ENCODE assay signal across 1 cellular context in the genomic region with DNA sequence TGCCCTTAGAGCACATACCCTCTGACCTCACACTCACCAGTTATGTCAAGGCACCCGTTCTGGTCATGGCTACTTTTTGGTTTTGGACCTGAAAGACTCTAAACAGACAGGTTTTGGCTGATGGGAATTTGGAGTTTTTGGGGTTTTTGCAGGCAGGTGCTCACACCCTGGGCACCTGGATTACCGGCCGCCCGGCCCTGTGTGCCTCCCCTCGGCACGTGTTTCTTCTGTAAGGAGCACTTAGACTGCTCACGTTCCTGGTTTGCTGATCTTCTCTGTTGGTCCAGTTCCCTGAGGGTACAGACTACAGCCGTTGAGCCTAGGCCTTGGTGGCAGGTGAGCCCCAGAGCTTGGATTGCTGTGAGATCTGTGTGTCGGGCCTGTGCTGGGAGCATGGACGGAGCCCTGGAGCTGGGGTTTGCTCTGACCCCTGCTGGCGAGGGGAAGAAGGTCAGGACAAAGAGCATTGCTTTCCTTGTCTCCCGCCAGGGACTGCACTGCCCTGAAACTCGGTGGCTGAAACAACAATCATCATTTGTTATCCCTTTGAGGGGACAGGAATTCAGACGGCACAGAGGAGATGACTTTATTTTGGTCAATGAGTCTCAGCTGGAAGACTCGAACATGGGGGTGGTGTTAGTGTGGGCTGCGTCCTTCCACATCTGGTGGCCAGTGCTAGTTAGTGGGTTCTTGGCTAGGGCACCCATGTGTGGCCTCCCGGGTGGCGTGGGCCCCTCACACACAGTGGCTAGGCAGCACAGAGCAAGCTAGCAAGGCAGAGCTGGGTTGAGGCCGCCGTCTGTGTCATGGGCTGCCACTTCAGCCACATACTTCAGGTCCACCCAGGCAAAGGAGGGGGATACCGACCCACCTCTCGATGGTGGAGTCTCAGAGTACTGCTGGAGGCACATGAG.
TF ChIP-seq lines count a peak whose summit lies in the region.

No MANE protein-coding gene starts in this region.

TF ChIP-seq in K562, 482 proteins besides CTCF, POLR2A, EP300 and RAD21 (continued from another document and continues in another):
- TF ChIP-seq, protein P1, sequence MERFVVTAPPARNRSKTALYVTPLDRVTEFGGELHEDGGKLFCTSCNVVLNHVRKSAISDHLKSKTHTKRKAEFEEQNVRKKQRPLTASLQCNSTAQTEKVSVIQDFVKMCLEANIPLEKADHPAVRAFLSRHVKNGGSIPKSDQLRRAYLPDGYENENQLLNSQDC (CRISPR knock-in tag; IDR thresholded peaks at IDR 0.05) = no peak
- TF ChIP-seq, protein P2, sequence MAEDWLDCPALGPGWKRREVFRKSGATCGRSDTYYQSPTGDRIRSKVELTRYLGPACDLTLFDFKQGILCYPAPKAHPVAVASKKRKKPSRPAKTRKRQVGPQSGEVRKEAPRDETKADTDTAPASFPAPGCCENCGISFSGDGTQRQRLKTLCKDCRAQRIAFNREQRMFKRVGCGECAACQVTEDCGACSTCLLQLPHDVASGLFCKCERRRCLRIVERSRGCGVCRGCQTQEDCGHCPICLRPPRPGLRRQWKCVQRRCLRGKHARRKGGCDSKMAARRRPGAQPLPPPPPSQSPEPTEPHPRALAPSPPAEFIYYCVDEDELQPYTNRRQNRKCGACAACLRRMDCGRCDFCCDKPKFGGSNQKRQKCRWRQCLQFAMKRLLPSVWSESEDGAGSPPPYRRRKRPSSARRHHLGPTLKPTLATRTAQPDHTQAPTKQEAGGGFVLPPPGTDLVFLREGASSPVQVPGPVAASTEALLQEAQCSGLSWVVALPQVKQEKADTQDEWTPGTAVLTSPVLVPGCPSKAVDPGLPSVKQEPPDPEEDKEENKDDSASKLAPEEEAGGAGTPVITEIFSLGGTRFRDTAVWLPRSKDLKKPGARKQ (CRISPR knock-in tag; IDR thresholded peaks at IDR 0.05) = 0 out of 2 replicates have a peak, but pooled peaks have one; percentile 18
- TF ChIP-seq, protein P3, sequence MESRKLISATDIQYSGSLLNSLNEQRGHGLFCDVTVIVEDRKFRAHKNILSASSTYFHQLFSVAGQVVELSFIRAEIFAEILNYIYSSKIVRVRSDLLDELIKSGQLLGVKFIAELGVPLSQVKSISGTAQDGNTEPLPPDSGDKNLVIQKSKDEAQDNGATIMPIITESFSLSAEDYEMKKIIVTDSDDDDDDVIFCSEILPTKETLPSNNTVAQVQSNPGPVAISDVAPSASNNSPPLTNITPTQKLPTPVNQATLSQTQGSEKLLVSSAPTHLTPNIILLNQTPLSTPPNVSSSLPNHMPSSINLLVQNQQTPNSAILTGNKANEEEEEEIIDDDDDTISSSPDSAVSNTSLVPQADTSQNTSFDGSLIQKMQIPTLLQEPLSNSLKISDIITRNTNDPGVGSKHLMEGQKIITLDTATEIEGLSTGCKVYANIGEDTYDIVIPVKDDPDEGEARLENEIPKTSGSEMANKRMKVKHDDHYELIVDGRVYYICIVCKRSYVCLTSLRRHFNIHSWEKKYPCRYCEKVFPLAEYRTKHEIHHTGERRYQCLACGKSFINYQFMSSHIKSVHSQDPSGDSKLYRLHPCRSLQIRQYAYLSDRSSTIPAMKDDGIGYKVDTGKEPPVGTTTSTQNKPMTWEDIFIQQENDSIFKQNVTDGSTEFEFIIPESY (CRISPR knock-in tag; IDR thresholded peaks at IDR 0.05) = peak; percentile 73; the same call in 1 of the 2 replicates
- TF ChIP-seq NCOA6 (IDR thresholded peaks at IDR 0.05) (no peak), HDAC2 (IDR thresholded peaks at IDR 0.05) (no peak), DMBX1 (CRISPR knock-in tag; IDR thresholded peaks at IDR 0.05; ENCODE audit: borderline replicate concordance) (no peak), MAZ (CRISPR knock-in tag; conservative IDR thresholded peaks at IDR 0.05 in 1 of 2, IDR thresholded peaks at IDR 0.05 in 1 of 2) (0 out of 4 replicates have a peak, but pooled peaks of 1 of the 2 experiments have one; percentile 29), YY1 (IDR thresholded peaks at IDR 0.05; ENCODE audit: borderline replicate concordance in 1 of 3, control insufficient read depth in 1 of 3, extremely low read depth in 1 of 3, insufficient read depth in 3 of 3, insufficient read length in 1 of 3, insufficient replicate concordance in 2 of 3, low read depth in 1 of 3, low read length in 2 of 3) (peak in 1 of 3 experiments; percentile 36), JUND (IDR thresholded peaks at IDR 0.05; ENCODE audit: borderline replicate concordance, low read depth, low read length) (0 out of 2 replicates have a peak, but pooled peaks have one; percentile 27), JUND (tag; IDR thresholded peaks at IDR 0.05; ENCODE audit: borderline replicate concordance, low read depth, low read length) (no peak), ZBED1 (IDR thresholded peaks at IDR 0.05) (no peak), JUN (IDR thresholded peaks at IDR 0.05; ENCODE audit: borderline replicate concordance, low read depth, low read length) (no peak), JUN (CRISPR knock-in tag; IDR thresholded peaks at IDR 0.05; ENCODE audit: borderline replicate concordance) (no peak), CCAR2 (IDR thresholded peaks at IDR 0.05; ENCODE audit: low read depth, low read length) (no peak), STAG1 (CRISPR knock-in tag; IDR thresholded peaks at IDR 0.05; ENCODE audit: borderline replicate concordance) (peak; percentile 7; the same call in 1 of the 2 replicates), HDAC6 (IDR thresholded peaks at IDR 0.05; ENCODE audit: low read depth, low read length) (no peak), CBX3 (IDR thresholded peaks at IDR 0.05; ENCODE audit: borderline replicate concordance in 1 of 2, low read length in 2 of 2) (peak in 1 of 2 experiments; percentile 20; a peak in 1 of 3 replicates), SMC3 (conservative IDR thresholded peaks at IDR 0.05; ENCODE audit: insufficient read depth, low read depth, low read length) (peak; percentile 56; the same call in 1 of the 2 replicates), ZNF232 (CRISPR knock-in tag; IDR thresholded peaks at IDR 0.05) (no peak), KLF13 (tag; IDR thresholded peaks at IDR 0.05; ENCODE audit: borderline replicate concordance, low read depth) (no peak), FOXK2 (conservative IDR thresholded peaks at IDR 0.05 in 1 of 2, IDR thresholded peaks at IDR 0.05 in 1 of 2; ENCODE audit: low read depth in 2 of 2) (no peak), L3MBTL2 (IDR thresholded peaks at IDR 0.05) (no peak), FOXA1 (IDR thresholded peaks at IDR 0.05; ENCODE audit: borderline replicate concordance) (no peak), RCOR1 (IDR thresholded peaks at IDR 0.05; ENCODE audit: borderline replicate concordance in 1 of 2, low read depth in 2 of 2, low read length in 2 of 2) (0 out of 4 replicates have a peak, but pooled peaks of 1 of the 2 experiments have one; percentile 29), ZFP30 (CRISPR knock-in tag; IDR thresholded peaks at IDR 0.05; ENCODE audit: borderline replicate concordance) (no peak)
- TF ChIP-seq, protein P4, sequence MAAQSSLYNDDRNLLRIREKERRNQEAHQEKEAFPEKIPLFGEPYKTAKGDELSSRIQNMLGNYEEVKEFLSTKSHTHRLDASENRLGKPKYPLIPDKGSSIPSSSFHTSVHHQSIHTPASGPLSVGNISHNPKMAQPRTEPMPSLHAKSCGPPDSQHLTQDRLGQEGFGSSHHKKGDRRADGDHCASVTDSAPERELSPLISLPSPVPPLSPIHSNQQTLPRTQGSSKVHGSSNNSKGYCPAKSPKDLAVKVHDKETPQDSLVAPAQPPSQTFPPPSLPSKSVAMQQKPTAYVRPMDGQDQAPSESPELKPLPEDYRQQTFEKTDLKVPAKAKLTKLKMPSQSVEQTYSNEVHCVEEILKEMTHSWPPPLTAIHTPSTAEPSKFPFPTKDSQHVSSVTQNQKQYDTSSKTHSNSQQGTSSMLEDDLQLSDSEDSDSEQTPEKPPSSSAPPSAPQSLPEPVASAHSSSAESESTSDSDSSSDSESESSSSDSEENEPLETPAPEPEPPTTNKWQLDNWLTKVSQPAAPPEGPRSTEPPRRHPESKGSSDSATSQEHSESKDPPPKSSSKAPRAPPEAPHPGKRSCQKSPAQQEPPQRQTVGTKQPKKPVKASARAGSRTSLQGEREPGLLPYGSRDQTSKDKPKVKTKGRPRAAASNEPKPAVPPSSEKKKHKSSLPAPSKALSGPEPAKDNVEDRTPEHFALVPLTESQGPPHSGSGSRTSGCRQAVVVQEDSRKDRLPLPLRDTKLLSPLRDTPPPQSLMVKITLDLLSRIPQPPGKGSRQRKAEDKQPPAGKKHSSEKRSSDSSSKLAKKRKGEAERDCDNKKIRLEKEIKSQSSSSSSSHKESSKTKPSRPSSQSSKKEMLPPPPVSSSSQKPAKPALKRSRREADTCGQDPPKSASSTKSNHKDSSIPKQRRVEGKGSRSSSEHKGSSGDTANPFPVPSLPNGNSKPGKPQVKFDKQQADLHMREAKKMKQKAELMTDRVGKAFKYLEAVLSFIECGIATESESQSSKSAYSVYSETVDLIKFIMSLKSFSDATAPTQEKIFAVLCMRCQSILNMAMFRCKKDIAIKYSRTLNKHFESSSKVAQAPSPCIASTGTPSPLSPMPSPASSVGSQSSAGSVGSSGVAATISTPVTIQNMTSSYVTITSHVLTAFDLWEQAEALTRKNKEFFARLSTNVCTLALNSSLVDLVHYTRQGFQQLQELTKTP (IDR thresholded peaks at IDR 0.05; ENCODE audit: low read depth in 1 of 2, partially characterized antibody in 2 of 2) = no peak
- TF ChIP-seq, protein P5, sequence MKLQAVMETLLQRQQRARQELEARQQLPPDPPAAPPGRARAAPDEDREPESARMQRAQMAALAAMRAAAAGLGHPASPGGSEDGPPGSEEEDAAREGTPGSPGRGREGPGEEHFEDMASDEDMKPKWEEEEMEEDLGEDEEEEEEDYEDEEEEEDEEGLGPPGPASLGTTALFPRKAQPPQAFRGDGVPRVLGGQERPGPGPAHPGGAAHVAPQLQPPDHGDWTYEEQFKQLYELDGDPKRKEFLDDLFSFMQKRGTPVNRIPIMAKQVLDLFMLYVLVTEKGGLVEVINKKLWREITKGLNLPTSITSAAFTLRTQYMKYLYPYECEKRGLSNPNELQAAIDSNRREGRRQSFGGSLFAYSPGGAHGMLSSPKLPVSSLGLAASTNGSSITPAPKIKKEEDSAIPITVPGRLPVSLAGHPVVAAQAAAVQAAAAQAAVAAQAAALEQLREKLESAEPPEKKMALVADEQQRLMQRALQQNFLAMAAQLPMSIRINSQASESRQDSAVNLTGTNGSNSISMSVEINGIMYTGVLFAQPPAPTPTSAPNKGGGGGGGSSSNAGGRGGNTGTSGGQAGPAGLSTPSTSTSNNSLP (IDR thresholded peaks at IDR 0.05; ENCODE audit: borderline replicate concordance, low read depth, low read length) = no peak
- TF ChIP-seq, protein P6, sequence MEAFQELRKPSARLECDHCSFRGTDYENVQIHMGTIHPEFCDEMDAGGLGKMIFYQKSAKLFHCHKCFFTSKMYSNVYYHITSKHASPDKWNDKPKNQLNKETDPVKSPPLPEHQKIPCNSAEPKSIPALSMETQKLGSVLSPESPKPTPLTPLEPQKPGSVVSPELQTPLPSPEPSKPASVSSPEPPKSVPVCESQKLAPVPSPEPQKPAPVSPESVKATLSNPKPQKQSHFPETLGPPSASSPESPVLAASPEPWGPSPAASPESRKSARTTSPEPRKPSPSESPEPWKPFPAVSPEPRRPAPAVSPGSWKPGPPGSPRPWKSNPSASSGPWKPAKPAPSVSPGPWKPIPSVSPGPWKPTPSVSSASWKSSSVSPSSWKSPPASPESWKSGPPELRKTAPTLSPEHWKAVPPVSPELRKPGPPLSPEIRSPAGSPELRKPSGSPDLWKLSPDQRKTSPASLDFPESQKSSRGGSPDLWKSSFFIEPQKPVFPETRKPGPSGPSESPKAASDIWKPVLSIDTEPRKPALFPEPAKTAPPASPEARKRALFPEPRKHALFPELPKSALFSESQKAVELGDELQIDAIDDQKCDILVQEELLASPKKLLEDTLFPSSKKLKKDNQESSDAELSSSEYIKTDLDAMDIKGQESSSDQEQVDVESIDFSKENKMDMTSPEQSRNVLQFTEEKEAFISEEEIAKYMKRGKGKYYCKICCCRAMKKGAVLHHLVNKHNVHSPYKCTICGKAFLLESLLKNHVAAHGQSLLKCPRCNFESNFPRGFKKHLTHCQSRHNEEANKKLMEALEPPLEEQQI (IDR thresholded peaks at IDR 0.05) = no peak
- TF ChIP-seq, protein P7, sequence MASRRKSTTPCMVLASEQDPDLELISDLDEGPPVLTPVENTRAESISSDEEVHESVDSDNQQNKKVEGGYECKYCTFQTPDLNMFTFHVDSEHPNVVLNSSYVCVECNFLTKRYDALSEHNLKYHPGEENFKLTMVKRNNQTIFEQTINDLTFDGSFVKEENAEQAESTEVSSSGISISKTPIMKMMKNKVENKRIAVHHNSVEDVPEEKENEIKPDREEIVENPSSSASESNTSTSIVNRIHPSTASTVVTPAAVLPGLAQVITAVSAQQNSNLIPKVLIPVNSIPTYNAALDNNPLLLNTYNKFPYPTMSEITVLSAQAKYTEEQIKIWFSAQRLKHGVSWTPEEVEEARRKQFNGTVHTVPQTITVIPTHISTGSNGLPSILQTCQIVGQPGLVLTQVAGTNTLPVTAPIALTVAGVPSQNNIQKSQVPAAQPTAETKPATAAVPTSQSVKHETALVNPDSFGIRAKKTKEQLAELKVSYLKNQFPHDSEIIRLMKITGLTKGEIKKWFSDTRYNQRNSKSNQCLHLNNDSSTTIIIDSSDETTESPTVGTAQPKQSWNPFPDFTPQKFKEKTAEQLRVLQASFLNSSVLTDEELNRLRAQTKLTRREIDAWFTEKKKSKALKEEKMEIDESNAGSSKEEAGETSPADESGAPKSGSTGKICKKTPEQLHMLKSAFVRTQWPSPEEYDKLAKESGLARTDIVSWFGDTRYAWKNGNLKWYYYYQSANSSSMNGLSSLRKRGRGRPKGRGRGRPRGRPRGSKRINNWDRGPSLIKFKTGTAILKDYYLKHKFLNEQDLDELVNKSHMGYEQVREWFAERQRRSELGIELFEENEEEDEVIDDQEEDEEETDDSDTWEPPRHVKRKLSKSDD (conservative IDR thresholded peaks at IDR 0.05; ENCODE audit: low read length) = no peak
- TF ChIP-seq, protein P8, sequence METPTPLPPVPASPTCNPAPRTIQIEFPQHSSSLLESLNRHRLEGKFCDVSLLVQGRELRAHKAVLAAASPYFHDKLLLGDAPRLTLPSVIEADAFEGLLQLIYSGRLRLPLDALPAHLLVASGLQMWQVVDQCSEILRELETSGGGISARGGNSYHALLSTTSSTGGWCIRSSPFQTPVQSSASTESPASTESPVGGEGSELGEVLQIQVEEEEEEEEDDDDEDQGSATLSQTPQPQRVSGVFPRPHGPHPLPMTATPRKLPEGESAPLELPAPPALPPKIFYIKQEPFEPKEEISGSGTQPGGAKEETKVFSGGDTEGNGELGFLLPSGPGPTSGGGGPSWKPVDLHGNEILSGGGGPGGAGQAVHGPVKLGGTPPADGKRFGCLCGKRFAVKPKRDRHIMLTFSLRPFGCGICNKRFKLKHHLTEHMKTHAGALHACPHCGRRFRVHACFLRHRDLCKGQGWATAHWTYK (CRISPR knock-in tag; IDR thresholded peaks at IDR 0.05) = no peak
- TF ChIP-seq, protein P9, sequence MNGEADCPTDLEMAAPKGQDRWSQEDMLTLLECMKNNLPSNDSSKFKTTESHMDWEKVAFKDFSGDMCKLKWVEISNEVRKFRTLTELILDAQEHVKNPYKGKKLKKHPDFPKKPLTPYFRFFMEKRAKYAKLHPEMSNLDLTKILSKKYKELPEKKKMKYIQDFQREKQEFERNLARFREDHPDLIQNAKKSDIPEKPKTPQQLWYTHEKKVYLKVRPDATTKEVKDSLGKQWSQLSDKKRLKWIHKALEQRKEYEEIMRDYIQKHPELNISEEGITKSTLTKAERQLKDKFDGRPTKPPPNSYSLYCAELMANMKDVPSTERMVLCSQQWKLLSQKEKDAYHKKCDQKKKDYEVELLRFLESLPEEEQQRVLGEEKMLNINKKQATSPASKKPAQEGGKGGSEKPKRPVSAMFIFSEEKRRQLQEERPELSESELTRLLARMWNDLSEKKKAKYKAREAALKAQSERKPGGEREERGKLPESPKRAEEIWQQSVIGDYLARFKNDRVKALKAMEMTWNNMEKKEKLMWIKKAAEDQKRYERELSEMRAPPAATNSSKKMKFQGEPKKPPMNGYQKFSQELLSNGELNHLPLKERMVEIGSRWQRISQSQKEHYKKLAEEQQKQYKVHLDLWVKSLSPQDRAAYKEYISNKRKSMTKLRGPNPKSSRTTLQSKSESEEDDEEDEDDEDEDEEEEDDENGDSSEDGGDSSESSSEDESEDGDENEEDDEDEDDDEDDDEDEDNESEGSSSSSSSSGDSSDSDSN (IDR thresholded peaks at IDR 0.05; ENCODE audit: borderline replicate concordance in 1 of 2, low read depth in 2 of 2, low read length in 2 of 2) = peak in 1 of 2 experiments; percentile 60; a peak in 1 of 4 replicates
